Comparison of ENCODE assay signal across 28 cellular contexts in the genomic region with DNA sequence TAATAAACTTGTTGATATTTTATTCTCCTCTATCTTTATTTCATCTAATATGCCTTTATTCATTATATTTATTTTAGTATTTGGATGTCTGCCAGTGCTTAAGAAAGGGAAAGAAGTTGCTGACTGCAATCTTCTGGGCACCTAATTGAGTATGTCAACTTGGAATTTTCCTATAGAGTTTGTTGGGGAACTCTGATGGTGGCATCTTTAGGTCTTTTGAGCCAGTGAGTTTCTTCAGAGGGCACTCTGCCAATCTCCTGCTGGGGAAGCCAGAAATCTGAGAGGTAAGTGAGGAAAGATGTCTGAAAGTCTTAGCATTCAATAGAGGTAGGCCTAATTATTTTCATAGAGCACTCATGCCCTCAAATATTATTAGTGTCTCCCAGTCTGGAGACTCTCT.
"Had no signal": no experiment of that assay in that cellular context is flagged by ENCODE, and none has a peak within 500 bp of the region (broad histone marks: within the 10 kb centered on the region; RNA-seq: fewer than 3 reads in every experiment).

No MANE protein-coding gene starts in this region.

- H3K27me3 ChIP-seq: neutrophil, pancreas, right lobe of liver, sigmoid colon, stomach, thyroid gland, tibial nerve, upper lobe of right lung, uterus had no signal

- DNase-seq: naive thymus-derived CD8-positive, alpha-beta T cell; nephron progenitor cell; nucleus accumbens; pancreas; psoas muscle; right cardiac atrium; right lobe of liver; sigmoid colon; small intestine; stimulated activated CD4-positive, alpha-beta T cell treated with anti-CD3 and anti-CD28 coated beads, Interleukin-15, amount 100 ng/mL, for 24 hours; stimulated activated CD4-positive, alpha-beta T cell treated with anti-CD3 and anti-CD28 coated beads, Interleukin-2, amount 100 ng/mL, for 24 hours; stimulated activated CD4-positive, alpha-beta T cell treated with anti-CD3 and anti-CD28 coated beads, Interleukin-2, amount 100 ng/mL, for 48 hours; stimulated activated CD4-positive, alpha-beta T cell treated with anti-CD3 and anti-CD28 coated beads, Interleukin-4, amount 100 ng/mL, for 24 hours; stimulated activated naive B cell treated with anti-CD40 and anti-IgM and Interleukin-4, amounts not matched to agents 10 μg/mL and 1 μg/mL and 100 μg/mL, for 72 hours; stimulated activated naive CD4-positive, alpha-beta T cell treated with Interleukin-2 at 50 U/mL for 16 hours; stomach; thyroid gland; upper lobe of right lung; uterus had no signal

- H3K36me3 Mint-ChIP-seq: naive thymus-derived CD8-positive, alpha-beta T cell; stimulated activated effector memory CD8-positive, alpha-beta T cell treated with anti-CD3 and anti-CD28 coated beads, Interleukin-12 subunit alpha, Interleukin-12 subunit beta, amount 100 ng/mL, for 72 hours; stimulated activated naive B cell treated with anti-CD40 and anti-IgM and Interleukin-4, amounts not matched to agents 10 μg/mL and 1 μg/mL and 100 μg/mL, for 72 hours; type B pancreatic cell had no signal

- H3K36me3 ChIP-seq: neutrophil, pancreas, right lobe of liver, sigmoid colon, stomach, thoracic aorta, thyroid gland, tibial nerve, upper lobe of right lung, uterus had no signal

- H3K27me3 Mint-ChIP-seq: naive thymus-derived CD8-positive, alpha-beta T cell; natural killer cell treated with Interleukin-12 subunit alpha and Interleukin-12 subunit beta and Interleukin-15 and Interleukin-18, amount 100 ng/mL, for 72 hours; progenitor cell of endocrine pancreas; stimulated activated naive B cell treated with anti-CD40 and anti-IgM and Interleukin-4, amounts not matched to agents 10 μg/mL and 1 μg/mL and 100 μg/mL, for 72 hours; stimulated activated naive CD8-positive, alpha-beta T cell treated with anti-CD3 and anti-CD28 coated beads, Interleukin-15, Interleukin-2, amounts not matched to agents 100 ng/mL and 50 ng/mL, for 24 hours; type B pancreatic cell had no signal

- H3K9me3 ChIP-seq: neutrophil, pancreas, psoas muscle, right lobe of liver, sigmoid colon, stomach, thoracic aorta, thyroid gland, tibial nerve, upper lobe of right lung, uterus had no signal

- H3K4me1 Mint-ChIP-seq: naive thymus-derived CD8-positive, alpha-beta T cell; nephron progenitor cell; neural crest cell; stimulated activated effector memory CD8-positive, alpha-beta T cell treated with anti-CD3 and anti-CD28 coated beads, Interleukin-12 subunit alpha, Interleukin-12 subunit beta, amount 100 ng/mL, for 72 hours; stimulated activated naive B cell treated with anti-CD40 and anti-IgM and Interleukin-4, amounts not matched to agents 10 μg/mL and 1 μg/mL and 100 μg/mL, for 72 hours had no signal

- H3K27ac Mint-ChIP-seq: naive thymus-derived CD8-positive, alpha-beta T cell; natural killer cell treated with Interleukin-12 subunit alpha and Interleukin-12 subunit beta and Interleukin-15 and Interleukin-18, amount 100 ng/mL, for 72 hours; nephron progenitor cell; progenitor cell of endocrine pancreas; stimulated activated effector memory CD8-positive, alpha-beta T cell treated with anti-CD3 and anti-CD28 coated beads, Interleukin-12 subunit alpha, Interleukin-12 subunit beta, amount 100 ng/mL, for 72 hours; stimulated activated naive B cell treated with anti-CD40 and anti-IgM and Interleukin-4, amounts not matched to agents 10 μg/mL and 1 μg/mL and 100 μg/mL, for 72 hours; stimulated activated naive CD8-positive, alpha-beta T cell treated with anti-CD3 and anti-CD28 coated beads, Interleukin-15, Interleukin-2, amounts not matched to agents 100 ng/mL and 50 ng/mL, for 24 hours; type B pancreatic cell had no signal

- H3K27ac ChIP-seq: neutrophil, pancreas, psoas muscle, right lobe of liver, sigmoid colon, stomach, thoracic aorta, thyroid gland, tibial nerve, upper lobe of right lung, uterus had no signal

- H3K9me3 Mint-ChIP-seq: nephron progenitor cell, type B pancreatic cell had no signal

- H3K4me3 ChIP-seq: pancreas, psoas muscle, right lobe of liver, sigmoid colon, stomach, thoracic aorta, thyroid gland, tibial nerve, upper lobe of right lung, uterus had no signal

- H3K4me3 Mint-ChIP-seq: naive thymus-derived CD8-positive, alpha-beta T cell; natural killer cell treated with Interleukin-12 subunit alpha and Interleukin-12 subunit beta and Interleukin-15 and Interleukin-18, amount 100 ng/mL, for 72 hours; nephron progenitor cell; neural crest cell; stimulated activated effector memory CD8-positive, alpha-beta T cell treated with anti-CD3 and anti-CD28 coated beads, Interleukin-12 subunit alpha, Interleukin-12 subunit beta, amount 100 ng/mL, for 72 hours; stimulated activated naive B cell treated with anti-CD40 and anti-IgM and Interleukin-4, amounts not matched to agents 10 μg/mL and 1 μg/mL and 100 μg/mL, for 72 hours; stimulated activated naive CD8-positive, alpha-beta T cell treated with anti-CD3 and anti-CD28 coated beads, Interleukin-15, Interleukin-2, amounts not matched to agents 100 ng/mL and 50 ng/mL, for 24 hours; type B pancreatic cell had no signal

- H3K4me1 ChIP-seq: psoas muscle, right lobe of liver, thyroid gland, tibial nerve, upper lobe of right lung, uterus had no signal
